Comparison of ENCODE assay signal across 8 cellular contexts in the genomic region with DNA sequence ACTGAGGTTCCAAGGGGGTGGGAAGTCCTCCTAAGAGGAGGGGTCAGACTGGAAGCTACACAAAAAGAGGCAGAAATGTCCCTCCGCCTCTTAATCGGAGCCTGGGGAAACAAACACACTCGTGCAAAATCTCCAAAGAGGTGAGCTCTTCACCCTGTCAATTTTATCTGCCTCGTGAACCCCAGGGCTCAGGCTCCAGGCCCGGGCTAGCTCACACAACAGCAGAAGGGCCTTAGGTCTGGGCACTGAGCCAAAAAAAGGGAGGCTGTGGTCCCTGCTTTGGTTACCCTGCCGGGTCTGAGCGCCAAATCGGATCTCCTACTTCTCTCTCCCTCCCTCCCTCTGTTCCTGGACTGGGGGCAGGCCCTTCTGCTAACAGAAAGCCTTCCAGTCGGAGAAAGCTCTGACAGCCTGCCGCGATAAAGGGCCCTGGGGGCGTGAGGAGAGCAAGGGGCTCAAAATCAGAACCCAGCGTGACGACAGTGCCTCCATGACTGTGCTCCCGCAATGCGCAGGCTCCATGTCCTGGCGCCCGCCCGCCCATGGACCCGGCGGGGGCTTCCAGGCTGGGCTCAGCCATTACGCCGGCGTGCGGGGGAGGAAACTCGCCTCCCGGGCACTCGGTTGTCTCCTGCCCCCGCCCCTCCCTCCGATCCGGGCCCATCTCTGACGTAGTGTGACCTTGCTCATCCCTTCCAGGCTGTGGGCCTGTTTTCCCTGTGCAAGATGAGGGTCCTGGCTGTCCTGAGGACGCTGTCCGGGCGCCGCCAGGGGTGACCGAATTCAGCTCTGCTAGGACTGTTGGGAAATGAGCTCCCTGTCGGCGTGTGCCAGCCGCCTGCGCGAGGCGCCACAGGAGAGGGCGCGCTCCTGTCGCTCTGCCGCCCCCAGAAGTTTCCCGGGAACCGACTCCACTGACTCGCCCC. TPM values are rescaled to one million over a fixed set of nuclear protein-coding genes. Genes with fewer than 3 reads are reported as not detected.
A peak's percentile ranks its signal among the peaks of the same experiment; 100 is the strongest.
DNase-seq lines count a peak whose midpoint lies in the region; ATAC-seq and TF ChIP-seq lines count a peak whose summit lies in the region.

No MANE protein-coding gene starts in this region.

- H3K9me3 Mint-ChIP-seq in chondrocyte (ENCODE audit: low read depth) = no peaks in the 10 kb centered on the region

- no peaks in the 10 kb centered on the region for H3K27me3 ChIP-seq in layer of hippocampus (ENCODE audit: control insufficient read depth, insufficient read depth, low read length)

- no peaks in the 10 kb centered on the region for H3K36me3 Mint-ChIP-seq in chondrocyte (ENCODE audit: low read depth)

- H3K4me1 Mint-ChIP-seq in chondrocyte (ENCODE audit: low read depth) = peaks cover 31% of the 10 kb centered on the region

- H3K4me3 ChIP-seq in AG10803 (ENCODE audit: low read length) = peak overlapping the region; percentile 88

- H3K27ac ChIP-seq in layer of hippocampus (ENCODE audit: low read depth, low read length) = peak overlapping the region; percentile 94

- no peaks in the 10 kb centered on the region for H3K27me3 Mint-ChIP-seq in chondrocyte (ENCODE audit: low read depth)

- H3K4me3 Mint-ChIP-seq in chondrocyte (ENCODE audit: unreplicated experiment) = peak overlapping the region; percentile 89

- TF ChIP-seq CTCF in AG10803 (conservative IDR thresholded peaks at IDR 0.05; ENCODE audit: low read length) (0 out of 2 replicates have a peak, but pooled peaks have one; percentile 17), chondrocyte (IDR thresholded peaks at IDR 0.05) (peak; percentile 64)

- ATAC-seq in GM19043 (IDR thresholded peaks at IDR 0.05; ENCODE audit: low read depth, unreplicated experiment) (peak; percentile 32), HG03432 (IDR thresholded peaks at IDR 0.05; ENCODE audit: unreplicated experiment) (peak; percentile 49)

- peak overlapping the region; percentile 99 for H3K27ac Mint-ChIP-seq in chondrocyte (ENCODE audit: unreplicated experiment)

- DNase-seq in AG10803 (ENCODE audit: low read depth) (peak; percentile 82), NCI-H460 (ENCODE audit: extremely low read depth, low read depth) (peak; percentile 74), chondrocyte (ENCODE audit: low spot score) (no peak)
- peak; percentile 50 to 77 for DNase-seq in activated CD4-positive, alpha-beta T cell treated with anti-CD3 and anti-CD28 coated beads for 24 hours (ENCODE audit: low read depth in 2 of 2)
- peak; percentile 16 to 61 for DNase-seq in stimulated activated CD4-positive, alpha-beta T cell treated with anti-CD3 and anti-CD28 coated beads, Interleukin-1b, Interleukin-23, amount 100 ng/mL, for 1 hour (ENCODE audit: low read depth in 2 of 2)

RNA-seq across cellular contexts. Expression of gene SLC22A4, which starts 0.9 kb away (rescaled TPM):
- 4.3 and 5.6 TPM in 2 replicates for total RNA-seq in NCI-H460 (2014; rRNA removed; shearing (Covaris generic))
- 3.8 and 5.7 TPM in 2 replicates for polyA plus RNA-seq in NCI-H460 (2014; cell fraction: nucleus; rRNA removed)
- 4.2 to 5.4 TPM (median 4.8 TPM) in 3 replicates for total RNA-seq in chondrocyte

RNA-seq across cellular contexts. Expression of gene PDLIM4, which starts 35.8 kb away (rescaled TPM):
- not detected in 2 replicates for total RNA-seq in NCI-H460 (2014; rRNA removed; shearing (Covaris generic))
- not detected in 2 replicates for polyA plus RNA-seq in NCI-H460 (2014; cell fraction: nucleus; rRNA removed)
- 55.1 to 97.8 TPM (median 59.2 TPM) in 3 replicates for total RNA-seq in chondrocyte

Comparison
In these comparisons a context has a peak if more than half of its experiments do, and no peak if none do; other contexts are left out.
1. RNA of gene PDLIM4, which starts 35.8 kb away (total RNA-seq): 55.1 to 97.8 TPM in chondrocyte; not detected in NCI-H460; every median in the first group is over 10 times any median in the second.